Comparison of ENCODE assay signal across 1 cellular context in genomic region chr19:48680436-48681126, GRCh38.
TF ChIP-seq lines count a peak whose summit lies in the region.

No MANE protein-coding gene starts in this region.

TF ChIP-seq in IMR-90, 13 proteins besides CTCF, POLR2A, EP300 and RAD21:
- TF ChIP-seq RFX5 (IDR thresholded peaks at IDR 0.05; ENCODE audit: low read depth, low read length) (no peak), SMC3 (IDR thresholded peaks at IDR 0.05; ENCODE audit: low read depth, low read length) (no peak), FOS (IDR thresholded peaks at IDR 0.05; ENCODE audit: low read depth, low read length) (no peak), NFE2L2 (IDR thresholded peaks at IDR 0.05; ENCODE audit: low read depth, low read length) (no peak), ELK1 (IDR thresholded peaks at IDR 0.05; ENCODE audit: borderline replicate concordance, low read depth, low read length) (no peak)
